ENCODE assay signal across 1 cellular context in the genomic region with DNA sequence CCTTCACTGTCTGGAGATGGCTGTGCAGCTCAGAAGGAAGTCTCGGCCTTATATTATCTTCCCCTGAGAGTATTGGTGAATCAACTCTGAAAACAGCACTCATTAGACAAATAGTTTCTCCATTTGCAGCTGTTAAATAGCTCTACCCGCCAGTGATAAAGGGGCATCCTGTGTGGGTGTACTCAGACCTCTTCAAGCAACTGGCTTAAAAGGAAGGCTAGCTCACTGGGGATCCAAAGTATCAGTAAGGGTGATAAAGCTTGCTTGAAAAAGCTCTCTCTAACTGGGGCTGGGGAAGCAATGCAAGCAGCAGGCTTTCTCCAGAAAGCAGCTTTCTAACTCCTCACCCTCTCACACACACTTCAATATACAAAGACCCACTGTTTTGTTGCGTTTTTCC.
TF ChIP-seq lines count a peak whose summit lies in the region.

No MANE protein-coding gene starts in this region.

TF ChIP-seq in GM12878, 131 proteins besides CTCF, POLR2A, EP300 and RAD21 (continued from another document):
- no peak for TF ChIP-seq ZNF687 (IDR thresholded peaks at IDR 0.05)
- no peak for TF ChIP-seq ESRRA (IDR thresholded peaks at IDR 0.05; ENCODE audit: low read length)
- TF ChIP-seq TCF3 (IDR thresholded peaks at IDR 0.05; ENCODE audit: borderline replicate concordance, insufficient read depth, low read depth, low read length) = no peak
- TF ChIP-seq NFIC (IDR thresholded peaks at IDR 0.05; ENCODE audit: low read depth, low read length) = no peak
- TF ChIP-seq IKZF1 (conservative IDR thresholded peaks at IDR 0.05) = no peak
